ENCODE assay signal across 19 cellular contexts in the genomic region with DNA sequence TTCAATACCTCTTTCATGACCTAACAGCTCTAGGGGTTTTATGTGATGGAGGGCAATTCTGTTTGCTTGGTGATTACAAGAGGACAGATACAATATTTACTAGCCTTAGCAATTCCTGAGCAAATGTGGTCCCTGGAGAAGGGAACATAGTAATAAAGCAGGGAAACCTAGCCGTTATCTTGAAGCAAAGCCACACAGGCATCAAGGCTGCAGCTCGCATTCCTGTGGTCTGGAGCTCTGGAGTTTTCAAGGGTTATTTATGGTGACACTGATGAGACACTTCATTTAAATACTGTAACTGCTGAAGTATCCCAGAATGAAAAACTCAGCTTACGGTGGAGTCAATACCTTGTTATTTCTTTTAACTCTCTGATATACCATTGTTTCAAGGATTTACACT.
DNase-seq lines count a peak whose midpoint lies in the region; ATAC-seq and TF ChIP-seq lines count a peak whose summit lies in the region.
"Had no signal": no experiment of that assay in that cellular context is flagged by ENCODE, and none has a peak within 500 bp of the region (broad histone marks: within the 10 kb centered on the region; RNA-seq: fewer than 3 reads in every experiment).

No MANE protein-coding gene starts in this region.

- H3K27me3 ChIP-seq in brain microvascular endothelial cell (replicated peaks), result no peaks in the 10 kb centered on the region
- no peaks in the 10 kb centered on the region for H3K27me3 ChIP-seq in mesenchymal stem cell (ENCODE audit: control insufficient read depth in 1 of 2, insufficient read depth in 1 of 2, low read length in 2 of 2)

- in situ Hi-C loops in brain microvascular endothelial cell (cut with HindIII; ENCODE audit: low pct_ligation_motif_present, low sequenced_read_pairs), result no loop called here

- no peaks in the 10 kb centered on the region for H3K27me3 Mint-ChIP-seq in activated naive CD4-positive, alpha-beta T cell treated with anti-CD3 and anti-CD28 coated beads for 36 hours (ENCODE audit: low read depth)

- H3K27ac ChIP-seq in brain microvascular endothelial cell, result no peak overlapping the region
- H3K27ac ChIP-seq in mesenchymal stem cell (ENCODE audit: low read length, poor library complexity, severe bottlenecking), result no peak overlapping the region
- H3K27ac ChIP-seq: coronary artery, left ventricle myocardium inferior had no signal

- TF ChIP-seq CTCF in AG10803 (conservative IDR thresholded peaks at IDR 0.05; ENCODE audit: low read length) (no peak), brain microvascular endothelial cell (IDR thresholded peaks at IDR 0.05; ENCODE audit: low read depth, low read length, missing control alignments) (no peak)

- peaks cover 6% of the 10 kb centered on the region for H3K4me1 Mint-ChIP-seq in activated naive CD4-positive, alpha-beta T cell treated with anti-CD3 and anti-CD28 coated beads for 36 hours (ENCODE audit: low read depth)

- H3K36me3 ChIP-seq in brain microvascular endothelial cell (replicated peaks) (no peaks in the 10 kb centered on the region), mesenchymal stem cell (ENCODE audit: control insufficient read depth in 1 of 2, insufficient read depth in 2 of 2, low read depth in 1 of 2, low read length in 2 of 2) (no peaks in the 10 kb centered on the region)
- H3K36me3 ChIP-seq: left ventricle myocardium inferior had no signal

- no peak overlapping the region for H3K4me3 ChIP-seq in AG10803 (ENCODE audit: low read length)
- H3K4me3 ChIP-seq in brain microvascular endothelial cell (ENCODE audit: low read depth, low read length), result no peak overlapping the region
- H3K4me3 ChIP-seq in mesenchymal stem cell (ENCODE audit: insufficient read depth in 1 of 2, low read depth in 1 of 2, low read length in 2 of 2), result no peak overlapping the region
- H3K4me3 ChIP-seq: coronary artery, left ventricle myocardium inferior had no signal

- CTCF ChIA-PET in activated naive CD4-positive, alpha-beta T cell treated with anti-CD3 and anti-CD28 coated beads for 36 hours (lab: Charles Lee), result interaction anchor here (1.6 kb wide), 1 partner anchor 37 kb away, joined by 6 read pairs; no protein-coding TSS in a partner anchor

- H2AK5ac ChIP-seq in mesenchymal stem cell (ENCODE audit: low read length, severe bottlenecking), result no peak overlapping the region

- H2AFZ ChIP-seq in mesenchymal stem cell (ENCODE audit: low read depth, low read length), result no peak overlapping the region

- no peak for ATAC-seq in GM19351 (IDR thresholded peaks at IDR 0.05; ENCODE audit: unreplicated experiment)
- no peak for ATAC-seq in HG03175 (IDR thresholded peaks at IDR 0.05; ENCODE audit: unreplicated experiment)
- ATAC-seq: activated T-cell treated with anti-CD3 and anti-CD28 coated beads, Interleukin-2, amount 50 U/mL, for 72 hours; natural killer cell treated with Interleukin-12 subunit alpha and Interleukin-12 subunit beta and Interleukin-15 and Interleukin-18, amount 100 ng/mL, for 72 hours had no signal

- H2BK120ac ChIP-seq in mesenchymal stem cell (ENCODE audit: low read depth, low read length), result no peak overlapping the region

- H3K18ac ChIP-seq in mesenchymal stem cell (ENCODE audit: low read depth in 1 of 2, low read length in 2 of 2), result no peak overlapping the region

- H3K4me2 ChIP-seq in mesenchymal stem cell (ENCODE audit: low read length, poor library complexity, severe bottlenecking), result no peak overlapping the region

- H3K9me3 ChIP-seq in mesenchymal stem cell (ENCODE audit: control insufficient read depth, low read length), result peaks cover 3% of the 10 kb centered on the region
- H3K9me3 ChIP-seq: left ventricle myocardium inferior had no signal

- WGBS in mesenchymal stem cell, result 0% methylated on average over 1 of the region's 3 CpGs

- H3K23ac ChIP-seq in mesenchymal stem cell (ENCODE audit: low read length in 2 of 2), result no peak overlapping the region

- no peak overlapping the region for H3K4me3 Mint-ChIP-seq in activated naive CD4-positive, alpha-beta T cell treated with anti-CD3 and anti-CD28 coated beads for 36 hours
- H3K4me3 Mint-ChIP-seq: activated T-cell treated with anti-CD3 and anti-CD28 coated beads, Interleukin-2, amount 50 U/mL, for 72 hours; natural killer cell treated with Interleukin-12 subunit alpha and Interleukin-12 subunit beta and Interleukin-15 and Interleukin-18, amount 100 ng/mL, for 72 hours had no signal

- H3K14ac ChIP-seq in mesenchymal stem cell (ENCODE audit: low read length in 2 of 2), result no peak overlapping the region

- H2BK15ac ChIP-seq in mesenchymal stem cell (ENCODE audit: low read depth, poor library complexity, severe bottlenecking), result no peak overlapping the region

- no peak overlapping the region for H4K91ac ChIP-seq in mesenchymal stem cell (ENCODE audit: low read length)

- H3K9ac ChIP-seq in mesenchymal stem cell (ENCODE audit: low read length), result no peak overlapping the region

- H4K8ac ChIP-seq in mesenchymal stem cell (ENCODE audit: low read length), result no peak overlapping the region

- H3K4me1 ChIP-seq in mesenchymal stem cell (ENCODE audit: control insufficient read depth, insufficient read depth, low read depth, low read length), result no peaks in the 10 kb centered on the region
- H3K4me1 ChIP-seq: left ventricle myocardium inferior had no signal

- H3K79me1 ChIP-seq in mesenchymal stem cell (replicated peaks; ENCODE audit: low read length, poor library complexity, severe bottlenecking), result no peaks in the 10 kb centered on the region

- no peak overlapping the region for H2BK5ac ChIP-seq in mesenchymal stem cell (ENCODE audit: low read depth, low read length, poor library complexity, severe bottlenecking)

- no peak overlapping the region for H2BK12ac ChIP-seq in mesenchymal stem cell (ENCODE audit: low read length in 2 of 2)

- H3K27ac Mint-ChIP-seq in activated naive CD4-positive, alpha-beta T cell treated with anti-CD3 and anti-CD28 coated beads for 36 hours, result no peak overlapping the region
- H3K27ac Mint-ChIP-seq: activated T-cell treated with anti-CD3 and anti-CD28 coated beads, Interleukin-2, amount 50 U/mL, for 72 hours; natural killer cell treated with Interleukin-12 subunit alpha and Interleukin-12 subunit beta and Interleukin-15 and Interleukin-18, amount 100 ng/mL, for 72 hours had no signal

- no peak overlapping the region for H3K4ac ChIP-seq in mesenchymal stem cell (ENCODE audit: low read depth in 1 of 2, low read length in 2 of 2)

- intact Hi-C loops in activated naive CD4-positive, alpha-beta T cell treated with anti-CD3 and anti-CD28 coated beads for 36 hours (cut with micrococcal nuclease), result no loop called here

- no peaks in the 10 kb centered on the region for H3K36me3 Mint-ChIP-seq in activated naive CD4-positive, alpha-beta T cell treated with anti-CD3 and anti-CD28 coated beads for 36 hours (ENCODE audit: low read depth)
- H3K36me3 Mint-ChIP-seq: natural killer cell treated with Interleukin-12 subunit alpha and Interleukin-12 subunit beta and Interleukin-15 and Interleukin-18, amount 100 ng/mL, for 72 hours had no signal

- DNase-seq in AG10803 (ENCODE audit: low read depth) (peak; percentile 65), HuH-7 (ENCODE audit: low spot score) (peak; percentile 7), brain microvascular endothelial cell (peak; percentile 62), mesenchymal stem cell (peak; percentile 33), NCI-H1436 treated with DMSO at 0.1 percent for 48 hours (lab: John Stamatoyannopoulos, UW) (no peak)
- no peak for DNase-seq in activated naive CD4-positive, alpha-beta T cell treated with anti-CD3 and anti-CD28 coated beads for 36 hours
- DNase-seq: activated T-cell treated with anti-CD3 and anti-CD28 coated beads, Interleukin-2, amount 50 U/mL, for 72 hours; hypothalamus; left ventricle myocardium inferior; NCI-H1105 treated with DMSO at 0.1 percent for 48 hours; NK-92 treated with Interleukin-12 subunit alpha and Interleukin-12 subunit beta, amount 100 ng/mL, for 24 hours; retina; SHP77 treated with DMSO at 0.1 percent for 48 hours; stimulated activated CD8-positive, alpha-beta memory T cell treated with anti-CD3 and anti-CD28 coated beads, Interleukin-4, amount 100 ng/mL, for 48 hours; T-helper 9 cell had no signal

- H3K9me3 Mint-ChIP-seq in activated naive CD4-positive, alpha-beta T cell treated with anti-CD3 and anti-CD28 coated beads for 36 hours, result no peaks in the 10 kb centered on the region

Comparison
In these comparisons a context has a peak if more than half of its experiments do, and no peak if none do; other contexts are left out.
1. DNase-seq: peak in AG10803 (single experiment), HuH-7 (single experiment), brain microvascular endothelial cell (single experiment) and mesenchymal stem cell (single experiment); none in activated naive CD4-positive, alpha-beta T cell treated with anti-CD3 and anti-CD28 coated beads for 36 hours (single experiment) and NCI-H1436 treated with DMSO at 0.1 percent for 48 hours (single experiment).